Comparison of ENCODE assay signal across 8 cellular contexts in genomic region chr4:145482209-145483021, GRCh38. TPM values are rescaled to one million over a fixed set of nuclear protein-coding genes. Genes with fewer than 3 reads are reported as not detected.
A peak's percentile ranks its signal among the peaks of the same experiment; 100 is the strongest.
DNase-seq lines count a peak whose midpoint lies in the region; ATAC-seq and TF ChIP-seq lines count a peak whose summit lies in the region.

No MANE protein-coding gene starts in this region.

- peak overlapping the region; percentile 95 for H3K14ac ChIP-seq in trophoblast cell (ENCODE audit: low read length)

- intact Hi-C loops in heart right ventricle (cut with DNase I) = loop anchor here in 8 of 10 donors (2.0 to 10.0 kb wide), 12 partner anchors 52 to 308 kb away; partner anchors contain the start of genes MMAA (in 4 of the 8) and OTUD4 (in 1 of the 8)

- peak overlapping the region; percentile 89 for H3K9ac ChIP-seq in trophoblast cell (ENCODE audit: low read length)

- peak overlapping the region; percentile 73 for H4K12ac ChIP-seq in trophoblast cell (ENCODE audit: low read depth, low read length)

- peak overlapping the region; percentile 96 for H3K18ac ChIP-seq in trophoblast cell (ENCODE audit: low read length)

- peak overlapping the region; percentile 82 for H2AFZ ChIP-seq in trophoblast cell (ENCODE audit: insufficient read depth, low read length, poor library complexity)

- H3K27ac ChIP-seq in Peyer's patch = peak overlapping the region; percentile 76 to 97 (median 94)
- peak overlapping the region; percentile 94 to 99 (median 98) for H3K27ac ChIP-seq in heart right ventricle
- H3K27ac ChIP-seq in trophoblast cell (ENCODE audit: low read depth, low read length) = peak overlapping the region; percentile 92
- H3K27ac ChIP-seq in urinary bladder (ENCODE audit: low read depth) = peak overlapping the region; percentile 99

- H4K8ac ChIP-seq in trophoblast cell (ENCODE audit: low read depth, low read length) = peak overlapping the region; percentile 80

- H3K27me3 ChIP-seq in Peyer's patch = no peaks in the 10 kb centered on the region
- no peaks in the 10 kb centered on the region for H3K27me3 ChIP-seq in heart right ventricle
- H3K27me3 ChIP-seq in trophoblast cell (ENCODE audit: insufficient read depth, low read length) = no peaks in the 10 kb centered on the region

- H3K4me1 ChIP-seq in Peyer's patch = peaks cover 0 to 40% (median 0%) of the 10 kb centered on the region in 4 donors
- peaks cover 0 to 52% (median 38%) of the 10 kb centered on the region in 9 donors for H3K4me1 ChIP-seq in heart right ventricle
- H3K4me1 ChIP-seq in trophoblast cell (ENCODE audit: control insufficient read depth in 1 of 2, insufficient read depth in 2 of 2, low read length in 2 of 2) = peaks cover 2% of the 10 kb centered on the region in 2 experiments
- H3K4me1 ChIP-seq in urinary bladder (ENCODE audit: insufficient read depth) = peaks cover 2% of the 10 kb centered on the region

- peaks cover 11% of the 10 kb centered on the region for H3K79me2 ChIP-seq in trophoblast cell (ENCODE audit: control insufficient read depth, insufficient read depth, low read length, poor library complexity)

- H3K9me3 ChIP-seq in Peyer's patch (no peaks in the 10 kb centered on the region), heart right ventricle (no peaks in the 10 kb centered on the region), trophoblast cell (ENCODE audit: insufficient read depth, low read depth, low read length) (no peaks in the 10 kb centered on the region)

- peaks cover 10% of the 10 kb centered on the region for H3K79me1 ChIP-seq in trophoblast cell (ENCODE audit: low read length)

- peak overlapping the region; percentile 85 for H2BK5ac ChIP-seq in trophoblast cell (ENCODE audit: low read depth, low read length, poor library complexity)

- H2BK120ac ChIP-seq in trophoblast cell (ENCODE audit: insufficient read depth, low read length, poor library complexity) = peak overlapping the region; percentile 74

- no peaks in the 10 kb centered on the region for H3K36me3 ChIP-seq in Peyer's patch
- no peaks in the 10 kb centered on the region for H3K36me3 ChIP-seq in heart right ventricle
- H3K36me3 ChIP-seq in trophoblast cell (ENCODE audit: control insufficient read depth in 1 of 2, insufficient read depth in 2 of 2, low read length in 2 of 2) = no peaks in the 10 kb centered on the region
- no peaks in the 10 kb centered on the region for H3K36me3 ChIP-seq in urinary bladder (ENCODE audit: insufficient read depth)

- ATAC-seq in GM19452 (IDR thresholded peaks at IDR 0.05; ENCODE audit: unreplicated experiment) (peak; percentile 33), heart right ventricle (peak; percentile 48 to 70 (median 68))

- H3K4me3 ChIP-seq in Peyer's patch (peak overlapping the region; percentile 66 to 86 (median 74)), heart right ventricle (peak overlapping the region; percentile 67 to 96 (median 88)), trophoblast cell (ENCODE audit: low read depth, low read length) (peak overlapping the region; percentile 90), urinary bladder (ENCODE audit: low read depth, low read length) (peak overlapping the region; percentile 98)

- H3K4ac ChIP-seq in trophoblast cell (ENCODE audit: low read depth, low read length) = peak overlapping the region; percentile 87

- no peak overlapping the region for H2AK5ac ChIP-seq in trophoblast cell (ENCODE audit: low read length)

- WGBS in heart right ventricle, 2 donors = 0 to 1% methylated on average over 61 to 73 of the region's 73 CpGs
- no CpG with 5 or more reads among the region's 73 CpGs for WGBS in trophoblast cell (ENCODE audit: extremely low coverage, insufficient coverage, insufficient read length)
- under 1% methylated on average over 72 of the region's 73 CpGs for WGBS in urinary bladder

- no peak overlapping the region for H3K23ac ChIP-seq in trophoblast cell (ENCODE audit: low read length)

- H3K4me2 ChIP-seq in trophoblast cell (ENCODE audit: low read length) = peak overlapping the region; percentile 94

- DNase-seq in COLO829 (ENCODE audit: low spot score) (peak; percentile 42), HPDE6-E6E7 (ENCODE audit: extremely low spot score) (peak; percentile 44), Peyer's patch (peak in 2 of 3 donors; percentile 60 to 67), heart right ventricle (peak; percentile 49 to 50), trophoblast cell (peak in 1 of 2 donors; percentile 54)
- DNase-seq in activated naive CD8-positive, alpha-beta T cell treated with anti-CD3 and anti-CD28 coated beads, Interleukin-2, amount 50 U/mL, for 16 hours (ENCODE audit: low read depth, low spot score) = peak; percentile 65

- H2BK12ac ChIP-seq in trophoblast cell (ENCODE audit: low read length) = no peak overlapping the region

- peak overlapping the region; percentile 89 for H4K91ac ChIP-seq in trophoblast cell (ENCODE audit: low read depth, low read length)

- TF ChIP-seq POLR2A in Peyer's patch (IDR thresholded peaks at IDR 0.05) = no peak

- no peak for TF ChIP-seq CTCF in Peyer's patch (IDR thresholded peaks at IDR 0.05)
- TF ChIP-seq CTCF in heart right ventricle (IDR thresholded peaks at IDR 0.05) = peak in 1 of 9 donors; percentile 29

RNA-seq across cellular contexts. Expression of gene SMAD1, which starts 0.8 kb away (rescaled TPM):
- 10 to 100 TPM; 29.7 to 49.0 (median 43.4) TPM for total RNA-seq in Peyer's patch
- 10 to 100 TPM in 9 of 10 donors, 1 to 10 TPM in 1; 9.4 to 19.4 (median 16.2) TPM for total RNA-seq in heart right ventricle
- 1 to 10 TPM; 2.6 to 4.3 TPM for polyA plus RNA-seq in heart right ventricle
- polyA plus RNA-seq in trophoblast cell (2013) = 11.9 and 12.9 TPM in 2 replicates
- 67.8 TPM for total RNA-seq in urinary bladder
- 17.1 TPM for polyA plus RNA-seq in urinary bladder
